Comparison of ENCODE assay signal across 1 cellular context in genomic region chr6:28941681-28942448, GRCh38.
A peak's percentile ranks its signal among the peaks of the same experiment; 100 is the strongest.
TF ChIP-seq lines count a peak whose summit lies in the region.

No MANE protein-coding gene starts in this region.

TF ChIP-seq in K562, 482 proteins besides CTCF, POLR2A, EP300 and RAD21 (continued from another document and continues in another):
- TF ChIP-seq EP400 (IDR thresholded peaks at IDR 0.05) (no peak), SLC30A9 (CRISPR knock-in tag; IDR thresholded peaks at IDR 0.05) (no peak), TSHZ1 (CRISPR knock-in tag; IDR thresholded peaks at IDR 0.05) (0 out of 2 replicates have a peak, but pooled peaks have one; percentile 1), MAFG (tag; conservative IDR thresholded peaks at IDR 0.05) (no peak), ZNF77 (CRISPR knock-in tag; IDR thresholded peaks at IDR 0.05) (no peak), EHMT2 (IDR thresholded peaks at IDR 0.05) (no peak), CHD4 (IDR thresholded peaks at IDR 0.05; ENCODE audit: insufficient read depth, insufficient replicate concordance, low read depth, low read length, poor library complexity, severe bottlenecking) (no peak), ETV5 (CRISPR knock-in tag; IDR thresholded peaks at IDR 0.05; ENCODE audit: low read depth) (no peak), ZNF780A (CRISPR knock-in tag; IDR thresholded peaks at IDR 0.05) (no peak), CUX1 (CRISPR knock-in tag; IDR thresholded peaks at IDR 0.05) (no peak), RREB1 (CRISPR knock-in tag; IDR thresholded peaks at IDR 0.05) (no peak), MIER1 (IDR thresholded peaks at IDR 0.05; ENCODE audit: low read depth) (no peak), PURB (CRISPR knock-in tag; IDR thresholded peaks at IDR 0.05; ENCODE audit: low read depth) (no peak), XRCC5 (IDR thresholded peaks at IDR 0.05; ENCODE audit: low read depth, low read length) (no peak; the same call in 1 of the 2 replicates), SMAD2 (IDR thresholded peaks at IDR 0.05; ENCODE audit: low read depth, low read length) (no peak), HNRNPK (IDR thresholded peaks at IDR 0.05; ENCODE audit: low read depth, low read length, poor library complexity, severe bottlenecking) (no peak), TEAD4 (IDR thresholded peaks at IDR 0.05; ENCODE audit: low read length) (0 out of 2 replicates have a peak, but pooled peaks have one; percentile 83), TEAD4 (CRISPR knock-in tag; IDR thresholded peaks at IDR 0.05; ENCODE audit: borderline replicate concordance) (no peak), RBM15 (IDR thresholded peaks at IDR 0.05; ENCODE audit: insufficient read depth, low read length) (no peak), GATAD2A (IDR thresholded peaks at IDR 0.05) (no peak), SMARCC2 (IDR thresholded peaks at IDR 0.05; ENCODE audit: low read depth) (no peak), KLF16 (IDR thresholded peaks at IDR 0.05) (no peak), STAT6 (CRISPR knock-in tag; IDR thresholded peaks at IDR 0.05) (no peak), NUFIP1 (IDR thresholded peaks at IDR 0.05; ENCODE audit: partially characterized antibody) (no peak), IFI16 (CRISPR knock-in tag; IDR thresholded peaks at IDR 0.05) (no peak), NR2C1 (IDR thresholded peaks at IDR 0.05) (no peak), NR2C1 (tag; IDR thresholded peaks at IDR 0.05) (no peak; the same call in 1 of the 2 replicates), CAMTA2 (CRISPR knock-in tag; conservative IDR thresholded peaks at IDR 0.05) (no peak), TBL1XR1 (IDR thresholded peaks at IDR 0.05; ENCODE audit: low read length in 2 of 2) (peak; percentile 17 to 93; a peak in 1 of 4 replicates), ZNF449 (CRISPR knock-in tag; IDR thresholded peaks at IDR 0.05) (no peak), CHAMP1 (IDR thresholded peaks at IDR 0.05) (no peak; the same call in 1 of the 2 replicates), ZNF695 (CRISPR knock-in tag; IDR thresholded peaks at IDR 0.05) (no peak), KHSRP (IDR thresholded peaks at IDR 0.05) (no peak), CREBBP (IDR thresholded peaks at IDR 0.05; ENCODE audit: low read depth, low read length) (no peak), PHTF2 (CRISPR knock-in tag; IDR thresholded peaks at IDR 0.05) (no peak), ZC3H4 (CRISPR knock-in tag; IDR thresholded peaks at IDR 0.05; ENCODE audit: borderline replicate concordance) (no peak), ZBTB12 (CRISPR knock-in tag; IDR thresholded peaks at IDR 0.05) (no peak), KLF1 (tag; IDR thresholded peaks at IDR 0.05) (no peak), SIRT6 (IDR thresholded peaks at IDR 0.05; ENCODE audit: low read depth, low read length) (no peak)
